In the genomic region with DNA sequence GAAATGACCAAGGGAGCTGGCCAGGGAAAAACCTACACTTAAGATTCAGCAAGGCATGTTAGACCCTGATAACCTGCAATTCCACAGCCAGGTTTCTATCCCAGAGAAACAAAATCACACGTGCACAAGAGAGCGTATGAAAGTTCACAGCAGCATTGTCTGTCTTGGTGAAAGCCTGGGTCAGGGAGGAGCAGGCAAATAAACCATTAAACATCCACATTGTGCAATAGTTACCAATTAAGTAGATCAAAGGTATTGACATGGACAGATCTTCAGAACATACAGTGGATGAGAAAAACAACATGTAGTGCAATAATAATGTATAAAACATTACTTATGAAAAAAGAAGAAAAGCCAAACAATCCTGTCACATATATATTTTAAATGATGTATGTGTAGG, we compare ENCODE assay signal across 28 cellular contexts. TPM values are rescaled to one million over a fixed set of nuclear protein-coding genes. Genes with fewer than 3 reads are reported as not detected.
A peak's percentile ranks its signal among the peaks of the same experiment; 100 is the strongest.
DNase-seq lines count a peak whose midpoint lies in the region; ATAC-seq and TF ChIP-seq lines count a peak whose summit lies in the region.
"Had no signal": no experiment of that assay in that cellular context is flagged by ENCODE, and none has a peak within 500 bp of the region (broad histone marks: within the 10 kb centered on the region; RNA-seq: fewer than 3 reads in every experiment).

No MANE protein-coding gene starts in this region.

- DNase-seq in SW480 (ENCODE audit: low spot score), result peak; percentile 44
- peak; percentile 3 for DNase-seq in islet precursor cell
- DNase-seq in ovary, result no peak
- DNase-seq in transverse colon, result no peak
- no peak for DNase-seq in natural killer cell treated with Interleukin-12 subunit alpha and Interleukin-12 subunit beta and Interleukin-15 and Interleukin-18, amount 100 ng/mL, for 72 hours (ENCODE audit: low spot score)
- DNase-seq in activated CD4-positive, alpha-beta T cell treated with anti-CD3 and anti-CD28 coated beads, Interleukin-2, amount 50 U/mL, for 1 hour, result no peak
- DNase-seq: activated CD4-positive, alpha-beta memory T cell treated with anti-CD3 and anti-CD28 coated beads for 36 hours; activated CD4-positive, CD25-positive, alpha-beta regulatory T cell; activated CD8-positive, alpha-beta memory T cell treated with anti-CD3 and anti-CD28 coated beads, Interleukin-2, amount 50 U/mL, for 4 hours; activated naive CD4-positive, alpha-beta T cell treated with anti-CD3 and anti-CD28 coated beads for 36 hours; head of caudate nucleus; KG1; MM.1S; NCI-H1417 treated with DMSO at 0.1 percent for 48 hours; NCI-H2081; NCI-H226; NCI-H748 treated with DMSO at 0.1 percent for 48 hours; RPMI8226; spleen; stimulated activated CD4-positive, alpha-beta T cell treated with anti-CD3 and anti-CD28 coated beads, Interleukin-4, amount 100 ng/mL, for 1 hour had no signal

- H3K36me3 ChIP-seq in ovary, result no peaks in the 10 kb centered on the region
- no peaks in the 10 kb centered on the region for H3K36me3 ChIP-seq in transverse colon
- H3K36me3 ChIP-seq: BLaER1, spleen had no signal

- no peak for TF ChIP-seq EP300 in ovary (IDR thresholded peaks at IDR 0.05)
- no peak for TF ChIP-seq EP300 in transverse colon (IDR thresholded peaks at IDR 0.05; ENCODE audit: low read depth)

- no peak overlapping the region for H3K27ac Mint-ChIP-seq in natural killer cell treated with Interleukin-12 subunit alpha and Interleukin-12 subunit beta and Interleukin-15 and Interleukin-18, amount 100 ng/mL, for 72 hours
- H3K27ac Mint-ChIP-seq: activated CD4-positive, alpha-beta memory T cell treated with anti-CD3 and anti-CD28 coated beads for 36 hours; activated naive CD4-positive, alpha-beta T cell treated with anti-CD3 and anti-CD28 coated beads for 36 hours; activated T-helper 1 cell treated with anti-CD3 and anti-CD28 coated beads, Interleukin-12 subunit alpha, Interleukin-12 subunit beta, Interleukin-2, Interleukin-4 antibody, amounts not matched to agents 30 ng/mL and 10 ng/mL and 1 ng/mL, durations not matched to agents 14 hours and 24 hours and 36 hours; memory B cell; stimulated activated memory B cell treated with anti-CD40 and anti-IgM and Interleukin-4, amounts not matched to agents 10 μg/mL and 1 μg/mL and 100 μg/mL, for 72 hours had no signal

- H3K9me3 ChIP-seq in ovary, result no peaks in the 10 kb centered on the region
- no peaks in the 10 kb centered on the region for H3K9me3 ChIP-seq in transverse colon
- H3K9me3 ChIP-seq: BLaER1, spleen, testis had no signal

- no peaks in the 10 kb centered on the region for H3K27me3 ChIP-seq in ovary
- H3K27me3 ChIP-seq in transverse colon, result no peaks in the 10 kb centered on the region
- H3K27me3 ChIP-seq: BLaER1, spleen, testis had no signal

- no peaks in the 10 kb centered on the region for H3K36me3 Mint-ChIP-seq in natural killer cell treated with Interleukin-12 subunit alpha and Interleukin-12 subunit beta and Interleukin-15 and Interleukin-18, amount 100 ng/mL, for 72 hours
- H3K36me3 Mint-ChIP-seq: activated CD4-positive, alpha-beta memory T cell treated with anti-CD3 and anti-CD28 coated beads for 36 hours; brain; memory B cell; stimulated activated memory B cell treated with anti-CD40 and anti-IgM and Interleukin-4, amounts not matched to agents 10 μg/mL and 1 μg/mL and 100 μg/mL, for 72 hours had no signal

- H3K4me3 Mint-ChIP-seq in natural killer cell treated with Interleukin-12 subunit alpha and Interleukin-12 subunit beta and Interleukin-15 and Interleukin-18, amount 100 ng/mL, for 72 hours, result no peak overlapping the region
- H3K4me3 Mint-ChIP-seq: activated CD4-positive, alpha-beta memory T cell treated with anti-CD3 and anti-CD28 coated beads for 36 hours; activated naive CD4-positive, alpha-beta T cell treated with anti-CD3 and anti-CD28 coated beads for 36 hours; activated T-helper 1 cell treated with anti-CD3 and anti-CD28 coated beads, Interleukin-12 subunit alpha, Interleukin-12 subunit beta, Interleukin-2, Interleukin-4 antibody, amounts not matched to agents 30 ng/mL and 10 ng/mL and 1 ng/mL, durations not matched to agents 14 hours and 24 hours and 36 hours; brain; memory B cell; stimulated activated memory B cell treated with anti-CD40 and anti-IgM and Interleukin-4, amounts not matched to agents 10 μg/mL and 1 μg/mL and 100 μg/mL, for 72 hours had no signal

- no peak for ATAC-seq in HG02852 (IDR thresholded peaks at IDR 0.05; ENCODE audit: unreplicated experiment)
- ATAC-seq in natural killer cell treated with Interleukin-12 subunit alpha and Interleukin-12 subunit beta and Interleukin-15 and Interleukin-18, amount 100 ng/mL, for 72 hours, result no peak
- ATAC-seq: stimulated activated memory B cell treated with anti-CD40 and anti-IgM and Interleukin-4, amounts not matched to agents 10 μg/mL and 1 μg/mL and 100 μg/mL, for 72 hours had no signal

- no peak overlapping the region for H3K4me3 ChIP-seq in ovary
- no peak overlapping the region for H3K4me3 ChIP-seq in transverse colon
- H3K4me3 ChIP-seq: BLaER1, spleen, testis had no signal

- H3K27me3 Mint-ChIP-seq in natural killer cell treated with Interleukin-12 subunit alpha and Interleukin-12 subunit beta and Interleukin-15 and Interleukin-18, amount 100 ng/mL, for 72 hours, result peaks cover 3 to 11% of the 10 kb centered on the region in 2 donors
- H3K27me3 Mint-ChIP-seq: activated CD4-positive, alpha-beta memory T cell treated with anti-CD3 and anti-CD28 coated beads for 36 hours; brain had no signal

- H3K4me1 Mint-ChIP-seq in natural killer cell treated with Interleukin-12 subunit alpha and Interleukin-12 subunit beta and Interleukin-15 and Interleukin-18, amount 100 ng/mL, for 72 hours (ENCODE audit: low read depth in 2 of 2), result no peaks in the 10 kb centered on the region
- H3K4me1 Mint-ChIP-seq: memory B cell; stimulated activated memory B cell treated with anti-CD40 and anti-IgM and Interleukin-4, amounts not matched to agents 10 μg/mL and 1 μg/mL and 100 μg/mL, for 72 hours had no signal

- intact Hi-C loops in ovary (cut with DNase I) (loop anchor here (5.0 to 10.0 kb wide), 6 partner anchors 33 to 233 kb away; no protein-coding TSS in a partner anchor), transverse colon (cut with DNase I; ENCODE audit: low total_unique reads) (loop anchor here (5.0 kb wide), 1 partner anchor 43 kb away; no protein-coding TSS in a partner anchor)

- TF ChIP-seq POLR2A in ovary (IDR thresholded peaks at IDR 0.05) (no peak), transverse colon (IDR thresholded peaks at IDR 0.05) (no peak)

- TF ChIP-seq CTCF in ovary (IDR thresholded peaks at IDR 0.05), result no peak
- no peak for TF ChIP-seq CTCF in transverse colon (IDR thresholded peaks at IDR 0.05)

- H3K9me3 Mint-ChIP-seq in natural killer cell treated with Interleukin-12 subunit alpha and Interleukin-12 subunit beta and Interleukin-15 and Interleukin-18, amount 100 ng/mL, for 72 hours, result no peaks in the 10 kb centered on the region
- H3K9me3 Mint-ChIP-seq: activated CD4-positive, alpha-beta memory T cell treated with anti-CD3 and anti-CD28 coated beads for 36 hours; activated naive CD4-positive, alpha-beta T cell treated with anti-CD3 and anti-CD28 coated beads for 36 hours; activated T-helper 1 cell treated with anti-CD3 and anti-CD28 coated beads, Interleukin-12 subunit alpha, Interleukin-12 subunit beta, Interleukin-2, Interleukin-4 antibody, amounts not matched to agents 30 ng/mL and 10 ng/mL and 1 ng/mL, durations not matched to agents 14 hours and 24 hours and 36 hours; brain; memory B cell; stimulated activated memory B cell treated with anti-CD40 and anti-IgM and Interleukin-4, amounts not matched to agents 10 μg/mL and 1 μg/mL and 100 μg/mL, for 72 hours had no signal

- WGBS in ovary, 3 donors, result 25 to 39% (median 30%) methylated on average over 2 of the region's 2 CpGs
- 51% methylated on average over 2 of the region's 2 CpGs; no CpG with 5 or more reads in 1 of the 2 donors for WGBS in transverse colon (ENCODE audit: low coverage in 1 of 2), 2 donors

- H3K27ac ChIP-seq in ovary, result peak overlapping the region; percentile 50 to 84
- peak overlapping the region; percentile 74 to 84 (median 78) for H3K27ac ChIP-seq in transverse colon
- H3K27ac ChIP-seq: BLaER1, testis had no signal

- in situ Hi-C loops in transverse colon (cut with MboI; ENCODE audit: low pct_ligation_motif_present in 1 of 4, low pct_unique_long_range_greater_than_20kb in 1 of 4, low sequenced_read_pairs in 3 of 4), result no loop called here

- peaks cover 31% of the 10 kb centered on the region for H3K4me1 ChIP-seq in ovary (ENCODE audit: insufficient read depth)
- peaks cover 24 to 50% (median 32%) of the 10 kb centered on the region in 4 donors for H3K4me1 ChIP-seq in transverse colon
- H3K4me1 ChIP-seq: BLaER1 had no signal

RNA-seq across cellular contexts. Expression of a gene that starts 15.9 kb away (rescaled TPM):
- total RNA-seq in ovary, result 100 to 1,000 TPM; 110 to 380 (median 269) TPM
- polyA plus RNA-seq in ovary, result 100 to 1,000 TPM; 635 to 827 TPM
- 100 to 1,000 TPM; 252 to 758 (median 352) TPM for total RNA-seq in transverse colon
- total RNA-seq in natural killer cell treated with Interleukin-12 subunit alpha and Interleukin-12 subunit beta and Interleukin-15 and Interleukin-18, amount 100 ng/mL, for 72 hours, result not detected
- total RNA-seq: activated CD4-positive, alpha-beta memory T cell treated with anti-CD3 and anti-CD28 coated beads for 36 hours; activated naive CD4-positive, alpha-beta T cell treated with anti-CD3 and anti-CD28 coated beads for 36 hours; activated T-helper 1 cell treated with anti-CD3 and anti-CD28 coated beads, Interleukin-12 subunit alpha, Interleukin-12 subunit beta, Interleukin-2, Interleukin-4 antibody, amounts not matched to agents 30 ng/mL and 10 ng/mL and 1 ng/mL, durations not matched to agents 14 hours and 24 hours and 36 hours; T-helper 1 cell treated with Interleukin-12 subunit alpha and Interleukin-12 subunit beta and Interleukin-4 antibody, amounts not matched to agents 30 ng/mL and 1 ng/mL, for 36 hours had no signal

Comparison
In these comparisons a context has a peak if more than half of its experiments do, and no peak if none do; other contexts are left out.
1. DNase-seq: peak in SW480 (single experiment) and islet precursor cell (single experiment); none in ovary (0 of 5), transverse colon (single experiment), natural killer cell treated with Interleukin-12 subunit alpha and Interleukin-12 subunit beta and Interleukin-15 and Interleukin-18, amount 100 ng/mL, for 72 hours (single experiment) and activated CD4-positive, alpha-beta T cell treated with anti-CD3 and anti-CD28 coated beads, Interleukin-2, amount 50 U/mL, for 1 hour (single experiment).
2. RNA of a gene that starts 15.9 kb away (total RNA-seq): 252 to 758 TPM in transverse colon and 110 to 380 TPM in ovary; not detected in natural killer cell treated with Interleukin-12 subunit alpha and Interleukin-12 subunit beta and Interleukin-15 and Interleukin-18, amount 100 ng/mL, for 72 hours; every median in the first group is over 10 times any median in the second.